In genomic region chr9:136960212-136960937, GRCh38 we compare ENCODE assay signal across 18 cellular contexts. TPM values are rescaled to one million over a fixed set of nuclear protein-coding genes. Genes with fewer than 3 reads are reported as not detected.
DNase-seq lines count a peak whose midpoint lies in the region; ATAC-seq and TF ChIP-seq lines count a peak whose summit lies in the region.
"Had no signal": no experiment of that assay in that cellular context is flagged by ENCODE, and none has a peak within 500 bp of the region (broad histone marks: within the 10 kb centered on the region; RNA-seq: fewer than 3 reads in every experiment).

No MANE protein-coding gene starts in this region.

- peak overlapping the region; percentile 55 for H3K4me3 Mint-ChIP-seq in CD8-positive, alpha-beta T cell
- H3K4me3 Mint-ChIP-seq in naive thymus-derived CD8-positive, alpha-beta T cell: peak overlapping the region in 9 of 10 donors; percentile 18 to 82 (median 69)
- H3K4me3 Mint-ChIP-seq: type B pancreatic cell had no signal

- H3K27ac ChIP-seq in CD8-positive, alpha-beta T cell (ENCODE audit: low read depth, low read length): peak overlapping the region; percentile 8
- H3K27ac ChIP-seq in WERI-Rb-1: peak overlapping the region; percentile 75; the same call in 1 of the 2 replicates
- H3K27ac ChIP-seq: esophagus muscularis mucosa, psoas muscle had no signal

- no peaks in the 10 kb centered on the region for H3K36me3 Mint-ChIP-seq in CD8-positive, alpha-beta T cell
- no peaks in the 10 kb centered on the region for H3K36me3 Mint-ChIP-seq in naive thymus-derived CD8-positive, alpha-beta T cell
- H3K36me3 Mint-ChIP-seq: type B pancreatic cell had no signal

- intact Hi-C loops in CD8-positive, alpha-beta T cell (cut with DNase I, micrococcal nuclease): no loop called here

- no peak overlapping the region for H3K4me3 ChIP-seq in CD8-positive, alpha-beta T cell (ENCODE audit: low read depth, low read length)
- H3K4me3 ChIP-seq in WERI-Rb-1 (ENCODE audit: low read depth, low read length): no peak overlapping the region
- H3K4me3 ChIP-seq: esophagus muscularis mucosa, heart right ventricle, psoas muscle had no signal

- H3K27me3 ChIP-seq in CD8-positive, alpha-beta T cell (ENCODE audit: insufficient read depth, low read length): no peaks in the 10 kb centered on the region
- H3K27me3 ChIP-seq in WERI-Rb-1 (ENCODE audit: insufficient read depth, low read depth, severe bottlenecking): no peaks in the 10 kb centered on the region
- H3K27me3 ChIP-seq: heart right ventricle had no signal

- peak in 4 of 7 experiments; percentile 49 to 80 (median 52) for DNase-seq in CD8-positive, alpha-beta T cell
- DNase-seq in WERI-Rb-1: no peak
- DNase-seq in naive thymus-derived CD8-positive, alpha-beta T cell: no peak
- no peak for DNase-seq in 8988T
- DNase-seq in MV-4-11 (lab: John Stamatoyannopoulos, UW): no peak
- DNase-seq: activated CD8-positive, alpha-beta memory T cell treated with anti-CD3 and anti-CD28 coated beads, Interleukin-2, amount 50 U/mL, for 48 hours; amniotic stem cell; cortex of kidney; DMS79; kidney glomerular epithelial cell; NCI-H1417; NCI-H446 treated with DMSO at 0.1 percent for 48 hours; psoas muscle had no signal

- no peak for TF ChIP-seq CTCF in CD8-positive, alpha-beta T cell (IDR thresholded peaks at IDR 0.05)
- no peak for TF ChIP-seq CTCF in WERI-Rb-1 (IDR thresholded peaks at IDR 0.05; ENCODE audit: low read depth, low read length)

- H3K27ac Mint-ChIP-seq in CD8-positive, alpha-beta T cell: peak overlapping the region; percentile 85
- H3K27ac Mint-ChIP-seq in naive thymus-derived CD8-positive, alpha-beta T cell: peak overlapping the region; percentile 58 to 94 (median 88)
- H3K27ac Mint-ChIP-seq: type B pancreatic cell had no signal

- no peaks in the 10 kb centered on the region for H3K9me3 ChIP-seq in CD8-positive, alpha-beta T cell (ENCODE audit: low read length)
- H3K9me3 ChIP-seq in WERI-Rb-1 (ENCODE audit: severe bottlenecking): no peaks in the 10 kb centered on the region
- H3K9me3 ChIP-seq: esophagus muscularis mucosa, heart right ventricle, psoas muscle had no signal

- no peaks in the 10 kb centered on the region for H3K27me3 Mint-ChIP-seq in CD8-positive, alpha-beta T cell (ENCODE audit: low read depth)
- H3K27me3 Mint-ChIP-seq in naive thymus-derived CD8-positive, alpha-beta T cell: no peaks in the 10 kb centered on the region
- H3K27me3 Mint-ChIP-seq: type B pancreatic cell had no signal

- POLR2A ChIA-PET in CD8-positive, alpha-beta T cell (lab: Charles Lee): interaction anchor here (0.6 to 2.8 kb wide), 6 partner anchors 9 to 34 kb away, joined by 3 to 11 read pairs (median 4); partner anchors contain the start of gene PAXX
- POLR2A ChIA-PET in naive thymus-derived CD8-positive, alpha-beta T cell (lab: Charles Lee): interaction anchor here (1.0 to 2.3 kb wide), 9 partner anchors 10 to 94 kb away, joined by 3 to 12 read pairs (median 5); partner anchors contain the start of genes C8G, PAXX and PTGDS

- H3K9me3 Mint-ChIP-seq in CD8-positive, alpha-beta T cell: peaks cover 4% of the 10 kb centered on the region
- H3K9me3 Mint-ChIP-seq in naive thymus-derived CD8-positive, alpha-beta T cell: peaks cover 0 to 11% (median 0%) of the 10 kb centered on the region in 9 donors
- H3K9me3 Mint-ChIP-seq: type B pancreatic cell had no signal

- peaks cover 41% of the 10 kb centered on the region for H3K4me1 Mint-ChIP-seq in CD8-positive, alpha-beta T cell (ENCODE audit: low read depth)
- peaks cover 15 to 63% (median 49%) of the 10 kb centered on the region in 4 donors for H3K4me1 Mint-ChIP-seq in naive thymus-derived CD8-positive, alpha-beta T cell

- H3K4me1 ChIP-seq in CD8-positive, alpha-beta T cell (ENCODE audit: insufficient read depth, low read length): peaks cover 58% of the 10 kb centered on the region
- H3K4me1 ChIP-seq: psoas muscle had no signal

- CTCF ChIA-PET in CD8-positive, alpha-beta T cell (lab: Charles Lee): interaction anchor here (1.2 to 1.5 kb wide), 2 partner anchors 18 to 86 kb away, joined by 3 read pairs; partner anchors contain the start of gene NPDC1

- peak; percentile 60 for ATAC-seq in CD8-positive, alpha-beta T cell
- peak; percentile 67 to 80 for ATAC-seq in naive thymus-derived CD8-positive, alpha-beta T cell
- ATAC-seq in GM18907 (IDR thresholded peaks at IDR 0.05; ENCODE audit: unreplicated experiment): no peak
- ATAC-seq: HCT116 had no signal

- H3K36me3 ChIP-seq in CD8-positive, alpha-beta T cell (ENCODE audit: insufficient read depth, low read length): no peaks in the 10 kb centered on the region
- H3K36me3 ChIP-seq in WERI-Rb-1: no peaks in the 10 kb centered on the region
- H3K36me3 ChIP-seq: esophagus muscularis mucosa, heart right ventricle had no signal

RNA-seq across cellular contexts. Expression of gene LCN12, which starts 8.3 kb away (rescaled TPM):
- 1 to 10 TPM; 1.0 to 2.4 TPM for total RNA-seq in CD8-positive, alpha-beta T cell
- total RNA-seq in naive thymus-derived CD8-positive, alpha-beta T cell: 1 to 10 TPM; 2.6 to 2.7 TPM
- polyA plus RNA-seq in naive thymus-derived CD8-positive, alpha-beta T cell: not detected
- total RNA-seq: esophagus muscularis mucosa had no signal

RNA-seq across cellular contexts. Expression of gene C8G, which starts 15.3 kb away (rescaled TPM):
- not detected for total RNA-seq in CD8-positive, alpha-beta T cell
- total RNA-seq in naive thymus-derived CD8-positive, alpha-beta T cell: under 1 TPM in 1 of 2 experiments, not detected in 1; 0.99 TPM
- polyA plus RNA-seq in naive thymus-derived CD8-positive, alpha-beta T cell: 1 to 10 TPM in 1 of 3 donors, not detected in 2; 1.6 TPM
- total RNA-seq: esophagus muscularis mucosa had no signal

RNA-seq across cellular contexts. Expression of gene FBXW5, which starts 15.8 kb away (rescaled TPM):
- total RNA-seq in CD8-positive, alpha-beta T cell: 10 to 100 TPM; 38.4 to 39.5 TPM
- 10 to 100 TPM; 93.1 TPM for total RNA-seq in naive thymus-derived CD8-positive, alpha-beta T cell
- 10 to 100 TPM; 62.9 to 92.1 (median 83.7) TPM for polyA plus RNA-seq in naive thymus-derived CD8-positive, alpha-beta T cell

RNA-seq across cellular contexts. Expression of gene PTGDS, which starts 16.9 kb away (rescaled TPM):
- total RNA-seq in CD8-positive, alpha-beta T cell: 1 to 10 TPM; 7.5 to 7.8 TPM
- total RNA-seq in naive thymus-derived CD8-positive, alpha-beta T cell: under 1 TPM in 1 of 2 experiments, not detected in 1; 0.58 TPM
- 1 to 10 TPM in 1 of 3 donors, under 1 TPM in 1, not detected in 1; 0.31 to 3.2 TPM for polyA plus RNA-seq in naive thymus-derived CD8-positive, alpha-beta T cell

RNA-seq across cellular contexts. Expression of gene LCNL1, which starts 22.4 kb away (rescaled TPM):
- under 1 TPM; 0.30 to 0.58 TPM for total RNA-seq in CD8-positive, alpha-beta T cell
- total RNA-seq in naive thymus-derived CD8-positive, alpha-beta T cell: under 1 TPM; 0.44 to 0.74 TPM
- polyA plus RNA-seq in naive thymus-derived CD8-positive, alpha-beta T cell: not detected

Comparison
In these comparisons a context has a peak if more than half of its experiments do, and no peak if none do; other contexts are left out.
1. DNase-seq: peak in CD8-positive, alpha-beta T cell (4 of 7); none in WERI-Rb-1 (single experiment), naive thymus-derived CD8-positive, alpha-beta T cell (0 of 10), 8988T (single experiment) and MV-4-11 (single experiment).